ENCODE assay signal across 8 cellular contexts in genomic region chr1:43565600-43566360, GRCh38. TPM values are rescaled to one million over a fixed set of nuclear protein-coding genes. Genes with fewer than 3 reads are reported as not detected.
A peak's percentile ranks its signal among the peaks of the same experiment; 100 is the strongest.
DNase-seq lines count a peak whose midpoint lies in the region; ATAC-seq and TF ChIP-seq lines count a peak whose summit lies in the region.

No MANE protein-coding gene starts in this region.

- H3K27ac ChIP-seq in AG04450 (ENCODE audit: low read depth, low read length) (no peak overlapping the region), muscle layer of colon (ENCODE audit: low read depth, low read length) (peak overlapping the region; percentile 63), substantia nigra (ENCODE audit: low read depth, low read length, poor library complexity, severe bottlenecking) (peak overlapping the region; percentile 72)

- no peak overlapping the region for H3K27ac Mint-ChIP-seq in activated CD8-positive, alpha-beta T cell treated with anti-CD3 and anti-CD28 coated beads for 36 hours

- POLR2A ChIA-PET in AG04450 (lab: Yijun Ruan, JAX): interaction anchor here (1.6 kb wide), 1 partner anchor 84 kb away, joined by 6 read pairs; the partner anchor contains the start of gene KDM4A
- POLR2A ChIA-PET in activated CD8-positive, alpha-beta T cell treated with anti-CD3 and anti-CD28 coated beads for 36 hours (lab: Charles Lee): interaction anchor here (0.9 kb wide), 1 partner anchor 16 kb away, joined by 4 read pairs; no protein-coding TSS in a partner anchor

- H3K4me1 ChIP-seq in muscle layer of colon (ENCODE audit: insufficient read depth, low read length): peaks cover 31% of the 10 kb centered on the region

- no peak overlapping the region for H3K9ac ChIP-seq in muscle layer of colon (ENCODE audit: low read length)

- TF ChIP-seq CTCF in AG04450 (IDR thresholded peaks at IDR 0.05; ENCODE audit: low read depth, low read length) (no peak), epithelial cell of proximal tubule (conservative IDR thresholded peaks at IDR 0.05; ENCODE audit: low read depth, low read length) (no peak)
- TF ChIP-seq CTCF in activated CD8-positive, alpha-beta T cell treated with anti-CD3 and anti-CD28 coated beads for 36 hours (IDR thresholded peaks at IDR 0.05): no peak

- DNase-seq in AG04450 (ENCODE audit: low read depth, low spot score): no peak
- peak; percentile 69 for DNase-seq in activated CD8-positive, alpha-beta T cell treated with anti-CD3 and anti-CD28 coated beads for 36 hours
- DNase-seq in epithelial cell of proximal tubule (ENCODE audit: low read depth): no peak
- DNase-seq in substantia nigra (lab: John Stamatoyannopoulos, UW): peak in 37 of 49 donors; percentile 12 to 81 (median 41)

- peak overlapping the region; percentile 65 for H3K4me3 Mint-ChIP-seq in activated CD8-positive, alpha-beta T cell treated with anti-CD3 and anti-CD28 coated beads for 36 hours

- H3K36me3 Mint-ChIP-seq in activated CD8-positive, alpha-beta T cell treated with anti-CD3 and anti-CD28 coated beads for 36 hours (ENCODE audit: low read depth): no peaks in the 10 kb centered on the region

- H3K9me3 Mint-ChIP-seq in activated CD8-positive, alpha-beta T cell treated with anti-CD3 and anti-CD28 coated beads for 36 hours: no peaks in the 10 kb centered on the region

- peaks cover 9% of the 10 kb centered on the region for H3K36me3 ChIP-seq in muscle layer of colon (ENCODE audit: insufficient read depth, low read length)

- H3K27me3 ChIP-seq in AG04450 (ENCODE audit: control insufficient read depth, insufficient read depth, low read length) (no peaks in the 10 kb centered on the region), muscle layer of colon (ENCODE audit: control insufficient read depth in 1 of 2, insufficient read depth in 2 of 2, low read length in 2 of 2) (no peaks in the 10 kb centered on the region)

- intact Hi-C loops in activated CD8-positive, alpha-beta T cell treated with anti-CD3 and anti-CD28 coated beads for 36 hours (cut with micrococcal nuclease): no loop called here

- CTCF ChIA-PET in AG04450 (lab: Charles Lee): no interaction called here
- CTCF ChIA-PET in activated CD8-positive, alpha-beta T cell treated with anti-CD3 and anti-CD28 coated beads for 36 hours (lab: Charles Lee): no interaction called here

- H3K9me3 ChIP-seq in AG04450 (ENCODE audit: control insufficient read depth, insufficient read depth, low read length) (no peaks in the 10 kb centered on the region; the same call in 1 of the 2 replicates), muscle layer of colon (ENCODE audit: low read length) (no peaks in the 10 kb centered on the region)

- peaks cover 12% of the 10 kb centered on the region for H3K27me3 Mint-ChIP-seq in activated CD8-positive, alpha-beta T cell treated with anti-CD3 and anti-CD28 coated beads for 36 hours

- H3K4me3 ChIP-seq in AG04450 (ENCODE audit: low read depth, low read length) (peak overlapping the region; percentile 60), epithelial cell of proximal tubule (ENCODE audit: low read depth, low read length) (peak overlapping the region; percentile 49), muscle layer of colon (ENCODE audit: low read depth in 1 of 2, low read length in 2 of 2) (peak overlapping the region; percentile 34 to 61)

- ATAC-seq in HG03280 (IDR thresholded peaks at IDR 0.05; ENCODE audit: unreplicated experiment) (peak; percentile 60), GM21360 (IDR thresholded peaks at IDR 0.05; ENCODE audit: unreplicated experiment) (no peak), HG03460 (IDR thresholded peaks at IDR 0.05; ENCODE audit: unreplicated experiment) (no peak)
- peak; percentile 93 for ATAC-seq in activated CD8-positive, alpha-beta T cell treated with anti-CD3 and anti-CD28 coated beads for 36 hours

- H3K4me1 Mint-ChIP-seq in activated CD8-positive, alpha-beta T cell treated with anti-CD3 and anti-CD28 coated beads for 36 hours (ENCODE audit: low read depth): peaks cover 12% of the 10 kb centered on the region

RNA-seq across cellular contexts. Expression of gene PTPRF, which starts 35.1 kb away (rescaled TPM):
- 68.3 and 72.0 TPM in 2 replicates for polyA plus RNA-seq in AG04450 (2011; rRNA removed)
- 199 and 217 TPM in 2 replicates for polyA minus RNA-seq in AG04450 (2011; rRNA and poly(A)+ RNA removed)
- total RNA-seq in activated CD8-positive, alpha-beta T cell treated with anti-CD3 and anti-CD28 coated beads for 36 hours: 1 to 10 TPM; 3.8 to 4.5 TPM
- 138 and 155 TPM in 2 replicates for total RNA-seq in epithelial cell of proximal tubule

Comparison
In these comparisons a context has a peak if more than half of its experiments do, and no peak if none do; other contexts are left out.
1. DNase-seq: peak in activated CD8-positive, alpha-beta T cell treated with anti-CD3 and anti-CD28 coated beads for 36 hours (single experiment) and substantia nigra (37 of 49); none in AG04450 (single experiment) and epithelial cell of proximal tubule (single experiment).
2. ATAC-seq: peak in HG03280 (single experiment) and activated CD8-positive, alpha-beta T cell treated with anti-CD3 and anti-CD28 coated beads for 36 hours (single experiment); none in GM21360 (single experiment) and HG03460 (single experiment).
3. RNA of gene PTPRF, which starts 35.1 kb away (total RNA-seq): 138 to 155 TPM in epithelial cell of proximal tubule; 3.8 to 4.5 TPM in activated CD8-positive, alpha-beta T cell treated with anti-CD3 and anti-CD28 coated beads for 36 hours; every median in the first group is over 10 times any median in the second.
4. Peak in every context shown above with its lines, with median percentiles within 50 percentile points of each other: H3K4me3 ChIP-seq.